ENCODE assay signal across 8 cellular contexts in the genomic region with DNA sequence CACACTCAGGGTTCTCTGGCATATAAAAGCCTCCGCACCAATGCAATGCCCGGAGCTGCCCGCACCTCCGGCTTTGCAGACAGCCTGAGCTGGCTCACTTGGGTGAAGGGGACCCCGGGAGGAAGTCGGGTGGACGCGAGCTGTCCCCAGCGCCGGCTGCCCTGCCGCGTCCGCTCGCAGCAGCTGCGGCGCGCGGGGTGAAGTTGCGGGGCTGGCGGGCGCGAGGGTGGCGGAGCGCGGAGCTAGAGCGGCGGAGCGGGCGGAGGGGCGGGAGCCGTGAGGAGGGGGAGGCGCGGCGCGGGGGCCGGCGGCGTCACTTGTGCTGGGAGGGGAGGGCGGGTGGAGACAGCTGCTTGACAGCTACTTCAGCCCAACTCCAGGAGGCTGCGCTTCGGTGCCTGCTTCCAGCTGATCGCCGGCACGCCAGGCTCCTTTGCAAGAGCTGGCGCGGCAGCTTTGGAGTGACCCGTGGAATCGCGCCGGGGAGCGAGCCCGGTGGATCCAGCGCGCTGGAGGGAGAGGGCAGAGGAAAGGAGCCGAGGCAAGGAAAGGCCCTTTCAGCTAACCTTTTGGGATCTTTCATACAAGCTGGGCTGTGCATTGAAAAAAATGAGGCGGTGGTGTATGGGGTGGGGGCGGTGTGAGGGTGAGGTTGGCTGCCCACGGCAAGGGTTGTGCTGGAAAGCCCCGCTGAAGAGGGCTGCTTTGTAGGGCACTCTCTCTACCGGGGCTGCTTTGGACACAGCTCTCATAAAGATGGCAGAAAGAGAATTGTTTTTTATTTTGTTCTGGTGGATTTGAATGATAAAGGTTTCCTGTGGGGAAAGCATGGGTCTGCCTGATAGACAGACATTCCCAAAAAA. TPM values are rescaled to one million over a fixed set of nuclear protein-coding genes. Genes with fewer than 3 reads are reported as not detected.
A peak's percentile ranks its signal among the peaks of the same experiment; 100 is the strongest.
DNase-seq lines count a peak whose midpoint lies in the region; ATAC-seq and TF ChIP-seq lines count a peak whose summit lies in the region.

No MANE protein-coding gene starts in this region.

- H3K27ac Mint-ChIP-seq in activated CD4-positive, alpha-beta memory T cell treated with anti-CD3 and anti-CD28 coated beads for 36 hours: peak overlapping the region; percentile 95
- no peak overlapping the region for H3K27ac Mint-ChIP-seq in endodermal cell

- H3K4me3 ChIP-seq in AG09309 (ENCODE audit: control insufficient read depth, low read depth, low read length): peak overlapping the region; percentile 81
- peak overlapping the region; percentile 90 for H3K4me3 ChIP-seq in endodermal cell (ENCODE audit: low read length)

- peaks cover 85% of the 10 kb centered on the region for H3K4me1 Mint-ChIP-seq in activated CD4-positive, alpha-beta memory T cell treated with anti-CD3 and anti-CD28 coated beads for 36 hours (ENCODE audit: low read depth)
- peaks cover 20% of the 10 kb centered on the region for H3K4me1 Mint-ChIP-seq in endodermal cell

- CTCF ChIA-PET in activated CD4-positive, alpha-beta memory T cell treated with anti-CD3 and anti-CD28 coated beads for 36 hours (lab: Charles Lee): interaction anchor here (1.1 to 7.3 kb wide), 18 partner anchors 9 to 160 kb away, joined by 3 to 109 read pairs (median 10); a partner anchor contains a TSS

- H3K9me3 Mint-ChIP-seq in activated CD4-positive, alpha-beta memory T cell treated with anti-CD3 and anti-CD28 coated beads for 36 hours: no peaks in the 10 kb centered on the region
- no peaks in the 10 kb centered on the region for H3K9me3 Mint-ChIP-seq in endodermal cell

- no peaks in the 10 kb centered on the region for H3K9me3 ChIP-seq in endodermal cell (ENCODE audit: control insufficient read depth, low read length)

- H3K36me3 Mint-ChIP-seq in activated CD4-positive, alpha-beta memory T cell treated with anti-CD3 and anti-CD28 coated beads for 36 hours: peaks cover 11% of the 10 kb centered on the region
- no peaks in the 10 kb centered on the region for H3K36me3 Mint-ChIP-seq in endodermal cell (ENCODE audit: low read depth)

- no peak for DNase-seq in AG09309 (ENCODE audit: low read depth)
- DNase-seq in NCI-H1694 treated with DMSO at 0.1 percent for 48 hours (lab: John Stamatoyannopoulos, UW): peak; percentile 30
- DNase-seq in activated CD4-positive, alpha-beta memory T cell treated with anti-CD3 and anti-CD28 coated beads for 36 hours: peak; percentile 70
- DNase-seq in endodermal cell: peak; percentile 87
- peak; percentile 90 for DNase-seq in mesenteric fat pad (ENCODE audit: low spot score)
- DNase-seq in stimulated activated naive CD4-positive, alpha-beta T cell treated with Interleukin-2 at 50 U/mL for 16 hours (lab: John Stamatoyannopoulos, UW): peak; percentile 57

- peak overlapping the region; percentile 27 for H3K27ac ChIP-seq in endodermal cell (ENCODE audit: low read depth, low read length)

- no peaks in the 10 kb centered on the region for H3K27me3 Mint-ChIP-seq in activated CD4-positive, alpha-beta memory T cell treated with anti-CD3 and anti-CD28 coated beads for 36 hours
- H3K27me3 Mint-ChIP-seq in endodermal cell (ENCODE audit: insufficient read depth): peaks cover 75% of the 10 kb centered on the region

- no peak for TF ChIP-seq CTCF in AG09309 (IDR thresholded peaks at IDR 0.05; ENCODE audit: control insufficient read depth, insufficient read depth, low read depth, low read length, missing control alignments)
- TF ChIP-seq CTCF in endodermal cell (conservative IDR thresholded peaks at IDR 0.05): no peak

- no peaks in the 10 kb centered on the region for H3K36me3 ChIP-seq in endodermal cell (ENCODE audit: control insufficient read depth, insufficient read depth, low read length)

- peaks cover 8% of the 10 kb centered on the region for H3K4me1 ChIP-seq in endodermal cell (ENCODE audit: control insufficient read depth, insufficient read depth, low read length)

- peaks cover 57% of the 10 kb centered on the region for H3K27me3 ChIP-seq in endodermal cell (ENCODE audit: control insufficient read depth, insufficient read depth, low read length, poor library complexity, severe bottlenecking)

- POLR2A ChIA-PET in activated CD4-positive, alpha-beta memory T cell treated with anti-CD3 and anti-CD28 coated beads for 36 hours (lab: Charles Lee): interaction anchor here (0.7 to 6.0 kb wide), 14 partner anchors 9 to 192 kb away, joined by 3 to 63 read pairs (median 10); a partner anchor contains a TSS

- peak overlapping the region; percentile 35 for H3K9ac ChIP-seq in endodermal cell (ENCODE audit: extremely low read depth, low read length, poor library complexity, severe bottlenecking)

- WGBS in endodermal cell (ENCODE audit: insufficient coverage in 1 of 2, insufficient read length in 1 of 2), 2 experiments: 0 to 1% methylated on average over 12 to 59 of the region's 60 CpGs

- intact Hi-C loops in activated CD4-positive, alpha-beta memory T cell treated with anti-CD3 and anti-CD28 coated beads for 36 hours (cut with micrococcal nuclease): loop anchor here (1.0 to 5.0 kb wide), 2 partner anchors 18 to 161 kb away; no protein-coding TSS in a partner anchor

- peak overlapping the region; percentile 91 for H3K4me3 Mint-ChIP-seq in activated CD4-positive, alpha-beta memory T cell treated with anti-CD3 and anti-CD28 coated beads for 36 hours
- H3K4me3 Mint-ChIP-seq in endodermal cell: peak overlapping the region; percentile 65

- ATAC-seq in GM21515 (IDR thresholded peaks at IDR 0.05; ENCODE audit: unreplicated experiment) (peak; percentile 33), HG03457 (IDR thresholded peaks at IDR 0.05; ENCODE audit: unreplicated experiment) (no peak)

RNA-seq across cellular contexts. Expression of a gene that starts 24.7 kb away (rescaled TPM):
- 10 to 100 TPM; 64.5 to 68.7 TPM for total RNA-seq in activated CD4-positive, alpha-beta memory T cell treated with anti-CD3 and anti-CD28 coated beads for 36 hours
- total RNA-seq in endodermal cell (10 to 100 TPM in 1 of 2 donors, 1 to 10 TPM in 1; 9.3 to 10.4 TPM), mesenteric fat pad (28.2 TPM)
- 7.0 TPM for polyA plus RNA-seq in endodermal cell (2013, experiment 1 of 2)
- 6.5 TPM for polyA plus RNA-seq in endodermal cell (2013, experiment 2 of 2)
